ENCODE assay signal across 1 cellular context in the genomic region with DNA sequence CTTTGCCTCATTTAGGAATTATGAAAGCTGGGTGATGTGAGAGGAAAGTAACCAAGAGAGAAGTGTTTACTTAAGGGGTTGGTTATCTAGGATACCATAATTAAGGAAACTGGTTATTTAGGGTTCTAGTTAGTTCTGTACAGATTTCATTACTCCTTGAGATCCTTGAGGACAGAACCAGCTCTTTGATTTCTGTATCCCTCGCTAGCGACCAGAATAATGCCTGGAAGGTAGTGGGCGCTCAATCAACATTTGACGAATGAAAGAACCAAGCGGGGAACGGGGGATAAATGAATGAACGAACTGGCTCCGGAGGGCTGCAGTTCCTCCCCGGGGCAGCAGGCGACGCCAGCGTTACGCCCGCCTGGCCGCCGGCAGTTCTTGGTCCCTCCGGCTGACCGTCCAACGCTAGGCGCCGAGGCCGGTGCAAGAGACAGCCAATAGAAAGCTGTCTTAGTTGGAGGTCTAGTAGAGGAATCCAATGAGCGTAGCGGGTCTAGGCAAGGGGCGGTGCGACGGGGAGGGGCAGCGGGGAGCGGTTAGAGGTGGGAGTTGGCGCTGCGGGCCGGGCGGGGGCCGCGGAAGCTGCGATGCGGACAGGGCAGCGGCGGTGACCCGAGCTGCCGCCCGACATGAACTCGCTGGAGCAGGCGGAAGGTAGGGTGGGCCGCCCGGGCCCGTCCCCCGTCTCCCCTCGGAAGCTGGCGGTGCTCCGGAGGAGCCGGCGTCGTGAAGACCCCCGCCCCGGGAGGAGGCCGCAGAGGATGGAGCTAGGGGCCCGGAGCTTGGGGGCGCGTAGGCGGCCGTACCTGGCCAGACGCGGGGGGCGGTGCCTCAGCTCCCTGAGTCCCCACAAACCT.
TF ChIP-seq lines count a peak whose summit lies in the region.

Gene CNEP1R1, plus strand, starts transcription at position 542 of the 860 bp plus-strand sequence. Its CDS starts 91 bp downstream, at position 633.

TF ChIP-seq in WTC11, 78 proteins besides CTCF, POLR2A, EP300 and RAD21 (continued from another document and continues in another):
- no peak for TF ChIP-seq AR (CRISPR knock-in tag; IDR thresholded peaks at IDR 0.05)
- no peak for TF ChIP-seq ZBTB21 (CRISPR knock-in tag; IDR thresholded peaks at IDR 0.05; ENCODE audit: borderline replicate concordance)
- TF ChIP-seq, protein P1, sequence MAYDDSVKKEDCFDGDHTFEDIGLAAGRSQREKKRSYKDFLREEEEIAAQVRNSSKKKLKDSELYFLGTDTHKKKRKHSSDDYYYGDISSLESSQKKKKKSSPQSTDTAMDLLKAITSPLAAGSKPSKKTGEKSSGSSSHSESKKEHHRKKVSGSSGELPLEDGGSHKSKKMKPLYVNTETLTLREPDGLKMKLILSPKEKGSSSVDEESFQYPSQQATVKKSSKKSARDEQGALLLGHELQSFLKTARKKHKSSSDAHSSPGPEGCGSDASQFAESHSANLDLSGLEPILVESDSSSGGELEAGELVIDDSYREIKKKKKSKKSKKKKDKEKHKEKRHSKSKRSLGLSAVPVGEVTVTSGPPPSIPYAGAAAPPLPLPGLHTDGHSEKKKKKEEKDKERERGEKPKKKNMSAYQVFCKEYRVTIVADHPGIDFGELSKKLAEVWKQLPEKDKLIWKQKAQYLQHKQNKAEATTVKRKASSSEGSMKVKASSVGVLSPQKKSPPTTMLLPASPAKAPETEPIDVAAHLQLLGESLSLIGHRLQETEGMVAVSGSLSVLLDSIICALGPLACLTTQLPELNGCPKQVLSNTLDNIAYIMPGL (CRISPR knock-in tag; IDR thresholded peaks at IDR 0.05): peak; percentile 93
- TF ChIP-seq ZNF416 (CRISPR knock-in tag; IDR thresholded peaks at IDR 0.05): no peak
- TF ChIP-seq ETV6 (CRISPR knock-in tag; IDR thresholded peaks at IDR 0.05): peak; percentile 33; the same call in 1 of the 2 replicates
- TF ChIP-seq JAZF1 (CRISPR knock-in tag; IDR thresholded peaks at IDR 0.05): no peak
- TF ChIP-seq CREM (CRISPR knock-in tag; IDR thresholded peaks at IDR 0.05): peak; percentile 59; the same call in 1 of the 2 replicates
- TF ChIP-seq ZSCAN18 (CRISPR knock-in tag; IDR thresholded peaks at IDR 0.05): no peak
- TF ChIP-seq GTF2I (CRISPR knock-in tag; conservative IDR thresholded peaks at IDR 0.05): no peak
- no peak for TF ChIP-seq ZNF532 (CRISPR knock-in tag; IDR thresholded peaks at IDR 0.05; ENCODE audit: borderline replicate concordance)
- TF ChIP-seq ATF1 (CRISPR knock-in tag; IDR thresholded peaks at IDR 0.05): no peak
- TF ChIP-seq KAT7 (CRISPR knock-in tag; IDR thresholded peaks at IDR 0.05; ENCODE audit: borderline replicate concordance): no peak
- no peak for TF ChIP-seq RELA (CRISPR knock-in tag; IDR thresholded peaks at IDR 0.05; ENCODE audit: borderline replicate concordance)
- no peak for TF ChIP-seq ZNF138 (CRISPR knock-in tag; conservative IDR thresholded peaks at IDR 0.05)
- TF ChIP-seq SP1 (CRISPR knock-in tag; conservative IDR thresholded peaks at IDR 0.05): peak; percentile 100
- 0 out of 2 replicates have a peak, but pooled peaks have one; percentile 4 for TF ChIP-seq ZNF121 (CRISPR knock-in tag; IDR thresholded peaks at IDR 0.05)
- no peak for TF ChIP-seq TCF7 (CRISPR knock-in tag; IDR thresholded peaks at IDR 0.05; ENCODE audit: low read depth)
- TF ChIP-seq, protein P2, sequence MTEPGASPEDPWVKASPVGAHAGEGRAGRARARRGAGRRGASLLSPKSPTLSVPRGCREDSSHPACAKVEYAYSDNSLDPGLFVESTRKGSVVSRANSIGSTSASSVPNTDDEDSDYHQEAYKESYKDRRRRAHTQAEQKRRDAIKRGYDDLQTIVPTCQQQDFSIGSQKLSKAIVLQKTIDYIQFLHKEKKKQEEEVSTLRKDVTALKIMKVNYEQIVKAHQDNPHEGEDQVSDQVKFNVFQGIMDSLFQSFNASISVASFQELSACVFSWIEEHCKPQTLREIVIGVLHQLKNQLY (CRISPR knock-in tag; IDR thresholded peaks at IDR 0.05): no peak
- TF ChIP-seq SMAD3 (CRISPR knock-in tag; IDR thresholded peaks at IDR 0.05; ENCODE audit: borderline replicate concordance): no peak
- no peak for TF ChIP-seq ESRRA (CRISPR knock-in tag; IDR thresholded peaks at IDR 0.05; ENCODE audit: borderline replicate concordance)
- TF ChIP-seq NR1H2 (CRISPR knock-in tag; IDR thresholded peaks at IDR 0.05): no peak
- TF ChIP-seq IRF2 (CRISPR knock-in tag; IDR thresholded peaks at IDR 0.05; ENCODE audit: borderline replicate concordance, low read depth): no peak
- TF ChIP-seq, protein P3, sequence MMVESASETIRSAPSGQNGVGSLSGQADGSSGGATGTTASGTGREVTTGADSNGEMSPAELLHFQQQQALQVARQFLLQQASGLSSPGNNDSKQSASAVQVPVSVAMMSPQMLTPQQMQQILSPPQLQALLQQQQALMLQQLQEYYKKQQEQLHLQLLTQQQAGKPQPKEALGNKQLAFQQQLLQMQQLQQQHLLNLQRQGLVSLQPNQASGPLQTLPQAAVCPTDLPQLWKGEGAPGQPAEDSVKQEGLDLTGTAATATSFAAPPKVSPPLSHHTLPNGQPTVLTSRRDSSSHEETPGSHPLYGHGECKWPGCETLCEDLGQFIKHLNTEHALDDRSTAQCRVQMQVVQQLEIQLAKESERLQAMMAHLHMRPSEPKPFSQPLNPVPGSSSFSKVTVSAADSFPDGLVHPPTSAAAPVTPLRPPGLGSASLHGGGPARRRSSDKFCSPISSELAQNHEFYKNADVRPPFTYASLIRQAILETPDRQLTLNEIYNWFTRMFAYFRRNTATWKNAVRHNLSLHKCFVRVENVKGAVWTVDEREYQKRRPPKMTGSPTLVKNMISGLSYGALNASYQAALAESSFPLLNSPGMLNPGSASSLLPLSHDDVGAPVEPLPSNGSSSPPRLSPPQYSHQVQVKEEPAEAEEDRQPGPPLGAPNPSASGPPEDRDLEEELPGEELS (CRISPR knock-in tag; IDR thresholded peaks at IDR 0.05): no peak; the same call in 1 of the 2 replicates
- no peak for TF ChIP-seq ZNF232 (CRISPR knock-in tag; IDR thresholded peaks at IDR 0.05)
- TF ChIP-seq RORB (CRISPR knock-in tag; IDR thresholded peaks at IDR 0.05): no peak
- TF ChIP-seq CREB1 (CRISPR knock-in tag; IDR thresholded peaks at IDR 0.05): 0 out of 2 replicates have a peak, but pooled peaks have one; percentile 19
- TF ChIP-seq, protein P4, sequence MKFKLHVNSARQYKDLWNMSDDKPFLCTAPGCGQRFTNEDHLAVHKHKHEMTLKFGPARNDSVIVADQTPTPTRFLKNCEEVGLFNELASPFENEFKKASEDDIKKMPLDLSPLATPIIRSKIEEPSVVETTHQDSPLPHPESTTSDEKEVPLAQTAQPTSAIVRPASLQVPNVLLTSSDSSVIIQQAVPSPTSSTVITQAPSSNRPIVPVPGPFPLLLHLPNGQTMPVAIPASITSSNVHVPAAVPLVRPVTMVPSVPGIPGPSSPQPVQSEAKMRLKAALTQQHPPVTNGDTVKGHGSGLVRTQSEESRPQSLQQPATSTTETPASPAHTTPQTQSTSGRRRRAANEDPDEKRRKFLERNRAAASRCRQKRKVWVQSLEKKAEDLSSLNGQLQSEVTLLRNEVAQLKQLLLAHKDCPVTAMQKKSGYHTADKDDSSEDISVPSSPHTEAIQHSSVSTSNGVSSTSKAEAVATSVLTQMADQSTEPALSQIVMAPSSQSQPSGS (CRISPR knock-in tag; IDR thresholded peaks at IDR 0.05; ENCODE audit: borderline replicate concordance, low read depth): no peak
- no peak for TF ChIP-seq SOX15 (CRISPR knock-in tag; IDR thresholded peaks at IDR 0.05)
- TF ChIP-seq GABPB1 (CRISPR knock-in tag; IDR thresholded peaks at IDR 0.05): 0 out of 2 replicates have a peak, but pooled peaks have one; percentile 10
- TF ChIP-seq, protein P5, sequence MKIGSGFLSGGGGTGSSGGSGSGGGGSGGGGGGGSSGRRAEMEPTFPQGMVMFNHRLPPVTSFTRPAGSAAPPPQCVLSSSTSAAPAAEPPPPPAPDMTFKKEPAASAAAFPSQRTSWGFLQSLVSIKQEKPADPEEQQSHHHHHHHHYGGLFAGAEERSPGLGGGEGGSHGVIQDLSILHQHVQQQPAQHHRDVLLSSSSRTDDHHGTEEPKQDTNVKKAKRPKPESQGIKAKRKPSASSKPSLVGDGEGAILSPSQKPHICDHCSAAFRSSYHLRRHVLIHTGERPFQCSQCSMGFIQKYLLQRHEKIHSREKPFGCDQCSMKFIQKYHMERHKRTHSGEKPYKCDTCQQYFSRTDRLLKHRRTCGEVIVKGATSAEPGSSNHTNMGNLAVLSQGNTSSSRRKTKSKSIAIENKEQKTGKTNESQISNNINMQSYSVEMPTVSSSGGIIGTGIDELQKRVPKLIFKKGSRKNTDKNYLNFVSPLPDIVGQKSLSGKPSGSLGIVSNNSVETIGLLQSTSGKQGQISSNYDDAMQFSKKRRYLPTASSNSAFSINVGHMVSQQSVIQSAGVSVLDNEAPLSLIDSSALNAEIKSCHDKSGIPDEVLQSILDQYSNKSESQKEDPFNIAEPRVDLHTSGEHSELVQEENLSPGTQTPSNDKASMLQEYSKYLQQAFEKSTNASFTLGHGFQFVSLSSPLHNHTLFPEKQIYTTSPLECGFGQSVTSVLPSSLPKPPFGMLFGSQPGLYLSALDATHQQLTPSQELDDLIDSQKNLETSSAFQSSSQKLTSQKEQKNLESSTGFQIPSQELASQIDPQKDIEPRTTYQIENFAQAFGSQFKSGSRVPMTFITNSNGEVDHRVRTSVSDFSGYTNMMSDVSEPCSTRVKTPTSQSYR (CRISPR knock-in tag; IDR thresholded peaks at IDR 0.05): no peak
- TF ChIP-seq NFYB (CRISPR knock-in tag; conservative IDR thresholded peaks at IDR 0.05; ENCODE audit: low read depth): peak; percentile 99
- no peak for TF ChIP-seq STAT6 (CRISPR knock-in tag; conservative IDR thresholded peaks at IDR 0.05; ENCODE audit: low read depth)
